In genomic region chr2:133976659-133977058, GRCh38 we compare ENCODE assay signal across 16 cellular contexts.
"Had no signal": no experiment of that assay in that cellular context is flagged by ENCODE, and none has a peak within 500 bp of the region (broad histone marks: within the 10 kb centered on the region; RNA-seq: fewer than 3 reads in every experiment).

No MANE protein-coding gene starts in this region.

- H3K4me1 ChIP-seq: colonic mucosa, upper lobe of right lung, vagina had no signal

- FAIRE-seq: endothelial cell of umbilical vein had no signal

- H2AFZ ChIP-seq: hepatocyte had no signal

- H3K36me3 ChIP-seq: colonic mucosa, right atrium auricular region, sigmoid colon, tibial nerve, upper lobe of right lung, vagina had no signal

- H3K27ac ChIP-seq: colonic mucosa, hepatocyte, right atrium auricular region, sigmoid colon, skin epidermis, tibial nerve, upper lobe of right lung, vagina had no signal

- H3K79me2 ChIP-seq: hepatocyte had no signal

- H3K27me3 ChIP-seq: colonic mucosa, right atrium auricular region, sigmoid colon, tibial nerve, upper lobe of right lung, vagina had no signal

- ATAC-seq: naive thymus-derived CD4-positive, alpha-beta T cell had no signal

- H3K4me2 ChIP-seq: hepatocyte had no signal

- H3K9me3 ChIP-seq: colonic mucosa, right atrium auricular region, sigmoid colon, upper lobe of right lung, vagina had no signal

- DNase-seq: colonic mucosa; dermis blood vessel endothelial cell; foreskin melanocyte; naive thymus-derived CD4-positive, alpha-beta T cell; nephron progenitor cell; sigmoid colon; stimulated activated CD4-positive, alpha-beta T cell treated with anti-CD3 and anti-CD28 coated beads, Interleukin-2, amount 100 ng/mL, for 24 hours; stimulated activated CD4-positive, alpha-beta T cell treated with anti-CD3 and anti-CD28 coated beads, Interleukin-4, amount 100 ng/mL, for 4 hours; stimulated activated naive CD4-positive, alpha-beta T cell treated with Interleukin-2 at 50 U/mL for 16 hours; upper lobe of right lung had no signal

- H3K4me3 ChIP-seq: colonic mucosa, hepatocyte, right atrium auricular region, sigmoid colon, skin epidermis, tibial nerve, upper lobe of right lung, vagina had no signal
